In genomic region chr12:104458645-104459555, GRCh38 we compare ENCODE assay signal across 8 cellular contexts. TPM values are rescaled to one million over a fixed set of nuclear protein-coding genes. Genes with fewer than 3 reads are reported as not detected.
A peak's percentile ranks its signal among the peaks of the same experiment; 100 is the strongest.
DNase-seq lines count a peak whose midpoint lies in the region; TF ChIP-seq lines count a peak whose summit lies in the region.

No MANE protein-coding gene starts in this region.

- peak overlapping the region; percentile 83 for H3K4me3 Mint-ChIP-seq in MCF 10A (ENCODE audit: unreplicated experiment)

- peak overlapping the region; percentile 72 for H3K27ac ChIP-seq in substantia nigra (ENCODE audit: low read depth, low read length, poor library complexity, severe bottlenecking)

- no peak overlapping the region for H3K27ac Mint-ChIP-seq in MCF 10A (ENCODE audit: low read depth, unreplicated experiment)

- TF ChIP-seq CTCF in MCF 10A (IDR thresholded peaks at IDR 0.05; ENCODE audit: unreplicated experiment) = no peak
- no peak for TF ChIP-seq CTCF in kidney epithelial cell (IDR thresholded peaks at IDR 0.05; ENCODE audit: insufficient read depth, low read length, poor library complexity, severe bottlenecking)

- CTCF ChIA-PET in MCF 10A (lab: Yijun Ruan, JAX) = interaction anchor here (0.5 to 1.7 kb wide), 13 partner anchors 10 to 609 kb away, joined by 3 to 8 read pairs (median 3); no protein-coding TSS in a partner anchor

- H3K27me3 Mint-ChIP-seq in MCF 10A (ENCODE audit: insufficient read depth, unreplicated experiment) = no peaks in the 10 kb centered on the region

- POLR2A ChIA-PET in MCF 10A (lab: Yijun Ruan, JAX) = interaction anchor here (0.6 to 2.4 kb wide), 14 partner anchors 129 to 649 kb away, joined by 3 to 7 read pairs (median 3); partner anchors contain the start of genes NOPCHAP1 and WASHC4

- H3K27me3 ChIP-seq in kidney epithelial cell (ENCODE audit: control insufficient read depth, insufficient read depth, low read length) = no peaks in the 10 kb centered on the region

- H3K4me3 ChIP-seq in kidney epithelial cell (ENCODE audit: low read depth, low read length) = peak overlapping the region; percentile 63

- H3K36me3 ChIP-seq in kidney epithelial cell (ENCODE audit: control insufficient read depth, insufficient read depth, low read length) = no peaks in the 10 kb centered on the region

- DNase-seq in NCI-H1105 treated with DMSO at 0.1 percent for 48 hours (lab: John Stamatoyannopoulos, UW) (peak; percentile 36), NCI-H1105 (lab: John Stamatoyannopoulos, UW) (no peak), NCI-H69 (lab: John Stamatoyannopoulos, UW) (peak; percentile 15), MCF 10A (ENCODE audit: unreplicated experiment) (peak; percentile 49), kidney epithelial cell (ENCODE audit: low read depth) (no peak), substantia nigra (lab: John Stamatoyannopoulos, UW) (peak in 10 of 49 donors; percentile 3 to 50 (median 21)), NCI-H526 treated with DMSO at 0.1 percent for 48 hours (lab: John Stamatoyannopoulos, UW) (no peak), SHP77 (lab: John Stamatoyannopoulos, UW) (no peak)

- no peaks in the 10 kb centered on the region for H3K36me3 Mint-ChIP-seq in MCF 10A (ENCODE audit: insufficient read depth, unreplicated experiment)

- BruUV-seq in MCF 10A (replicated peaks; lab: Mats Ljungman, UMichigan) = no TSS peak

- H3K4me1 Mint-ChIP-seq in MCF 10A (ENCODE audit: insufficient read depth, unreplicated experiment) = peaks cover 24% of the 10 kb centered on the region

- no peaks in the 10 kb centered on the region for H3K9me3 Mint-ChIP-seq in MCF 10A (ENCODE audit: unreplicated experiment)

- intact Hi-C loops in MCF 10A (cut with micrococcal nuclease) = loop anchor here (5.0 kb wide), 3 partner anchors 118 to 643 kb away; no protein-coding TSS in a partner anchor

RNA-seq across cellular contexts. Expression of gene CHST11, which starts 2.2 kb away (rescaled TPM):
- total RNA-seq in MCF 10A (2022) = 4.8 and 5.3 TPM in 2 replicates
- total RNA-seq in kidney epithelial cell = 27.2 and 32.6 TPM in 2 replicates

Comparison
In these comparisons a context has a peak if more than half of its experiments do, and no peak if none do; other contexts are left out.
1. DNase-seq: peak in NCI-H1105 treated with DMSO at 0.1 percent for 48 hours (single experiment), NCI-H69 (single experiment) and MCF 10A (single experiment); none in NCI-H1105 (single experiment), kidney epithelial cell (single experiment), NCI-H526 treated with DMSO at 0.1 percent for 48 hours (single experiment) and SHP77 (0 of 2).